ENCODE assay signal across 1 cellular context in genomic region chr2:144332356-144333143, GRCh38.
A peak's percentile ranks its signal among the peaks of the same experiment; 100 is the strongest.
TF ChIP-seq lines count a peak whose summit lies in the region.

No MANE protein-coding gene starts in this region.

TF ChIP-seq in HepG2, 621 proteins besides CTCF, POLR2A, EP300 and RAD21 (continued from another document):
- peak; percentile 7; the same call in 1 of the 2 replicates for TF ChIP-seq CREB1 (IDR thresholded peaks at IDR 0.05)
- TF ChIP-seq CREB1 (CRISPR knock-in tag; IDR thresholded peaks at IDR 0.05) = no peak
- TF ChIP-seq JUNB (CRISPR knock-in tag; IDR thresholded peaks at IDR 0.05; ENCODE audit: borderline replicate concordance) = peak; percentile 78; the same call in 1 of the 2 replicates
- peak; percentile 64; the same call in 1 of the 2 replicates for TF ChIP-seq ZC3H13 (CRISPR knock-in tag; IDR thresholded peaks at IDR 0.05)
- TF ChIP-seq ZNF619 (CRISPR knock-in tag; IDR thresholded peaks at IDR 0.05) = no peak
- TF ChIP-seq ZMYM4 (CRISPR knock-in tag; IDR thresholded peaks at IDR 0.05) = peak; percentile 78; the same call in 1 of the 2 replicates
- no peak for TF ChIP-seq RBM22 (optimal IDR thresholded peaks at IDR 0.05; ENCODE audit: low read length)
- peak; percentile 92 for TF ChIP-seq ZNF280B (CRISPR knock-in tag; IDR thresholded peaks at IDR 0.05; ENCODE audit: borderline replicate concordance)
- TF ChIP-seq ZNF747 (CRISPR knock-in tag; IDR thresholded peaks at IDR 0.05; ENCODE audit: borderline replicate concordance) = no peak; the same call in 1 of the 2 replicates
- TF ChIP-seq CBX2 (IDR thresholded peaks at IDR 0.05; ENCODE audit: low read depth, low read length) = no peak
- peak; percentile 88; the same call in 1 of the 2 replicates for TF ChIP-seq CBX2 (CRISPR knock-in tag; IDR thresholded peaks at IDR 0.05; ENCODE audit: low read depth)
- no peak for TF ChIP-seq RCOR2 (CRISPR knock-in tag; IDR thresholded peaks at IDR 0.05)
- TF ChIP-seq ZNF547 (CRISPR knock-in tag; IDR thresholded peaks at IDR 0.05) = peak; percentile 61; the same call in 1 of the 2 replicates
- TF ChIP-seq ZMYM2 (CRISPR knock-in tag; IDR thresholded peaks at IDR 0.05) = 0 out of 2 replicates have a peak, but pooled peaks have one; percentile 28
- peak; percentile 61; the same call in 1 of the 2 replicates for TF ChIP-seq TBX2 (CRISPR knock-in tag; IDR thresholded peaks at IDR 0.05; ENCODE audit: borderline replicate concordance)
- TF ChIP-seq ELK4 (CRISPR knock-in tag; IDR thresholded peaks at IDR 0.05; ENCODE audit: borderline replicate concordance) = no peak
- TF ChIP-seq TCF7 (IDR thresholded peaks at IDR 0.05; ENCODE audit: low read depth) = no peak
- 0 out of 2 replicates have a peak, but pooled peaks have one; percentile 86 for TF ChIP-seq CREBL2 (CRISPR knock-in tag; IDR thresholded peaks at IDR 0.05; ENCODE audit: borderline replicate concordance)
- no peak for TF ChIP-seq ZBTB8A (CRISPR knock-in tag; IDR thresholded peaks at IDR 0.05; ENCODE audit: borderline replicate concordance, low read depth)
